ENCODE assay signal across 8 cellular contexts in genomic region chr7:725223-726005, GRCh38. TPM values are rescaled to one million over a fixed set of nuclear protein-coding genes. Genes with fewer than 3 reads are reported as not detected.
DNase-seq lines count a peak whose midpoint lies in the region; ATAC-seq, FAIRE-seq and TF ChIP-seq lines count a peak whose summit lies in the region.

No MANE protein-coding gene starts in this region.

- peaks cover 22% of the 10 kb centered on the region for H3K36me3 Mint-ChIP-seq in CD4-positive, CD25-positive, alpha-beta regulatory T cell
- peaks cover 11% of the 10 kb centered on the region for H3K36me3 Mint-ChIP-seq in IgD-negative memory B cell

- TF ChIP-seq POLR2A in K562 (conservative IDR thresholded peaks at IDR 0.05) = no peak

- no peaks in the 10 kb centered on the region for H3K27me3 Mint-ChIP-seq in CD4-positive, CD25-positive, alpha-beta regulatory T cell
- no peaks in the 10 kb centered on the region for H3K27me3 Mint-ChIP-seq in IgD-negative memory B cell

- peak overlapping the region; percentile 49 to 82 (median 51) for H3K27ac Mint-ChIP-seq in CD4-positive, CD25-positive, alpha-beta regulatory T cell
- H3K27ac Mint-ChIP-seq in IgD-negative memory B cell = peak overlapping the region; percentile 35 to 73 (median 67)

- H3K79me2 ChIP-seq in K562 (ENCODE audit: control insufficient read depth, insufficient read depth, low read length) = peaks cover 66% of the 10 kb centered on the region

- H3K4me3 Mint-ChIP-seq in CD4-positive, CD25-positive, alpha-beta regulatory T cell = peak overlapping the region; percentile 79 to 86 (median 82)
- peak overlapping the region; percentile 80 to 89 (median 87) for H3K4me3 Mint-ChIP-seq in IgD-negative memory B cell

- H3K9me1 ChIP-seq in K562 (ENCODE audit: control insufficient read depth, insufficient read depth, low read length) = no peaks in the 10 kb centered on the region

- H3K9me3 Mint-ChIP-seq in CD4-positive, CD25-positive, alpha-beta regulatory T cell = peaks cover 0 to 4% (median 0%) of the 10 kb centered on the region in 7 donors
- H3K9me3 Mint-ChIP-seq in IgD-negative memory B cell = peaks cover 0 to 10% (median 2%) of the 10 kb centered on the region in 3 donors

- peak overlapping the region in 1 of 2 experiments; percentile 84; a peak in 2 of 4 replicates for H3K9ac ChIP-seq in K562 (ENCODE audit: insufficient read depth in 1 of 2, low read depth in 2 of 2, low read length in 2 of 2)

- H3K9me3 ChIP-seq in CD4-positive, CD25-positive, alpha-beta regulatory T cell (ENCODE audit: control insufficient read depth in 2 of 2, low read length in 2 of 2) = no peaks in the 10 kb centered on the region
- H3K9me3 ChIP-seq in K562 (replicated peaks; ENCODE audit: control insufficient read depth, insufficient read depth, low read depth, low read length) (peaks cover 31% of the 10 kb centered on the region), muscle layer of duodenum (ENCODE audit: control insufficient read depth in 1 of 2, low read length in 2 of 2) (no peaks in the 10 kb centered on the region), tibial artery (no peaks in the 10 kb centered on the region)

- in situ Hi-C loops in K562 (cut with MboI) = no loop called here

- BruUV-seq in K562 (replicated peaks; lab: Mats Ljungman, UMichigan) = no TSS peak

- H3K27me3 ChIP-seq in CD4-positive, CD25-positive, alpha-beta regulatory T cell (ENCODE audit: control insufficient read depth, insufficient read depth, low read length) = no peaks in the 10 kb centered on the region
- H3K27me3 ChIP-seq in K562 (ENCODE audit: control insufficient read depth in 2 of 2, insufficient read depth in 2 of 2, low read length in 2 of 2) (no peaks in the 10 kb centered on the region), muscle layer of duodenum (ENCODE audit: low read depth, low read length) (no peaks in the 10 kb centered on the region), tibial artery (no peaks in the 10 kb centered on the region)

- H3K4me1 Mint-ChIP-seq in CD4-positive, CD25-positive, alpha-beta regulatory T cell = peaks cover 0 to 25% (median 13%) of the 10 kb centered on the region in 4 donors
- peaks cover 10 to 17% (median 14%) of the 10 kb centered on the region in 3 donors for H3K4me1 Mint-ChIP-seq in IgD-negative memory B cell

- POLR2A ChIA-PET in K562 (lab: Yijun Ruan, JAX) = interaction anchor here (0.6 kb wide), 2 partner anchors 80 to 91 kb away, joined by 3 read pairs; no protein-coding TSS in a partner anchor

- H3K4me2 ChIP-seq in K562 (ENCODE audit: insufficient read depth, low read length) = peak overlapping the region; percentile 85

- no peaks in the 10 kb centered on the region for H3K36me3 ChIP-seq in CD4-positive, CD25-positive, alpha-beta regulatory T cell (ENCODE audit: control insufficient read depth, insufficient read depth, low read length)
- peaks cover 52% of the 10 kb centered on the region for H3K36me3 ChIP-seq in K562 (ENCODE audit: control insufficient read depth, insufficient read depth, low read length)
- peaks cover 0 to 13% of the 10 kb centered on the region in 2 donors for H3K36me3 ChIP-seq in muscle layer of duodenum (ENCODE audit: control insufficient read depth in 1 of 2, insufficient read depth in 2 of 2, low read length in 2 of 2)
- peaks cover 0 to 14% (median 0%) of the 10 kb centered on the region in 3 donors for H3K36me3 ChIP-seq in tibial artery

- peak overlapping the region; percentile 55 for H3K4me3 ChIP-seq in CD4-positive, CD25-positive, alpha-beta regulatory T cell (ENCODE audit: low read depth, low read length)
- H3K4me3 ChIP-seq in K562 = peak overlapping the region; percentile 86
- H3K4me3 ChIP-seq in muscle layer of duodenum (ENCODE audit: low read depth in 1 of 2, low read length in 2 of 2) = peak overlapping the region; percentile 67 to 70
- H3K4me3 ChIP-seq in tibial artery = peak overlapping the region in 1 of 2 donors; percentile 98

- no peak for TF ChIP-seq CTCF in K562 (IDR thresholded peaks at IDR 0.05 in 2 of 3, conservative IDR thresholded peaks at IDR 0.05 in 1 of 3; ENCODE audit: insufficient read depth in 2 of 3, low read depth in 1 of 3, low read length in 3 of 3)
- TF ChIP-seq CTCF in tibial artery (IDR thresholded peaks at IDR 0.05) = no peak

- 26% methylated on average over 8 of the region's 8 CpGs for WGBS in K562 (ENCODE audit: insufficient coverage, low coverage, missing lambda C conversion rate)

- TF ChIP-seq RAD21 in K562 (CRISPR knock-in tag; conservative IDR thresholded peaks at IDR 0.05 in 1 of 2, IDR thresholded peaks at IDR 0.05 in 1 of 2) = peak in 1 of 2 experiments; percentile 2; a peak in 1 of 4 replicates

- no peak for DNase-seq in CD4-positive, CD25-positive, alpha-beta regulatory T cell
- peak in 3 of 4 experiments; percentile 8 to 88 (median 75) for DNase-seq in K562 (ENCODE audit: extremely low read depth in 1 of 4, low spot score in 3 of 4)
- DNase-seq in tibial artery = no peak
- no peak for DNase-seq in activated CD4-positive, alpha-beta T cell treated with anti-CD3 and anti-CD28 coated beads, Interleukin-2, amount 50 U/mL, for 4 hours
- no peak for DNase-seq in hippocampal formation (lab: John Stamatoyannopoulos, UW)

- TF ChIP-seq EP300 in K562 (IDR thresholded peaks at IDR 0.05; ENCODE audit: low read length) = peak; percentile 90

- peaks cover 19% of the 10 kb centered on the region for H3K4me1 ChIP-seq in CD4-positive, CD25-positive, alpha-beta regulatory T cell (ENCODE audit: control insufficient read depth, insufficient read depth, low read length, poor library complexity, severe bottlenecking)
- peaks cover 23 to 38% of the 10 kb centered on the region in 2 experiments; a peak in 4 of 5 replicates for H3K4me1 ChIP-seq in K562 (replicated peaks in 1 of 2; ENCODE audit: control insufficient read depth in 2 of 2, insufficient read depth in 2 of 2, low read length in 2 of 2)
- peaks cover 6 to 20% of the 10 kb centered on the region in 2 donors for H3K4me1 ChIP-seq in muscle layer of duodenum (ENCODE audit: control insufficient read depth in 1 of 2, insufficient read depth in 2 of 2, low read length in 2 of 2)
- peaks cover 0 to 25% (median 18%) of the 10 kb centered on the region in 4 donors for H3K4me1 ChIP-seq in tibial artery

- peak; percentile 99 for FAIRE-seq in K562 (lab: Jason Lieb, UNC)

- 0 out of 2 replicates have a peak, but pooled peaks cover 4% of the 10 kb centered on the region for H4K20me1 ChIP-seq in K562 (replicated peaks; ENCODE audit: control insufficient read depth, insufficient read depth, low read length)

- no peak for ATAC-seq in CD4-positive, CD25-positive, alpha-beta regulatory T cell (ENCODE audit: low read depth in 2 of 2)
- peak; percentile 60 for ATAC-seq in K562
- no peak for ATAC-seq in GM19452 (IDR thresholded peaks at IDR 0.05; ENCODE audit: unreplicated experiment)

- intact Hi-C loops in K562 (cut with micrococcal nuclease) (loop anchor here (2.0 to 5.0 kb wide), 2 partner anchors 87 to 147 kb away; no protein-coding TSS in a partner anchor), tibial artery (cut with DNase I; ENCODE audit: low total_unique reads) (no loop called here)

- peak overlapping the region; percentile 61 for H3K27ac ChIP-seq in CD4-positive, CD25-positive, alpha-beta regulatory T cell (ENCODE audit: insufficient read depth, low read length, poor library complexity, severe bottlenecking)
- H3K27ac ChIP-seq in K562 (ENCODE audit: extremely low read depth, low read depth, low read length) (peak overlapping the region; percentile 86), muscle layer of duodenum (ENCODE audit: low read length) (no peak overlapping the region), tibial artery (no peak overlapping the region)

- H2AFZ ChIP-seq in K562 (ENCODE audit: low read depth, low read length) = peak overlapping the region; percentile 67; the same call in 1 of the 2 replicates

- CTCF ChIA-PET in K562 (lab: Yijun Ruan, JAX; ENCODE audit: low intra/inter-chr PET ratio) = no interaction called here

RNA-seq across cellular contexts. Expression of gene DNAAF5, which starts 1.1 kb away (rescaled TPM):
- 11.9 TPM for total RNA-seq in CD4-positive, CD25-positive, alpha-beta regulatory T cell
- 1 to 10 TPM in 3 of 4 donors, under 1 TPM in 1; 0.84 to 3.2 (median 2.0) TPM for polyA plus RNA-seq in CD4-positive, CD25-positive, alpha-beta regulatory T cell
- polyA plus RNA-seq in IgD-negative memory B cell = 2.7 TPM
- 43.7 and 77.7 TPM in 2 replicates for total RNA-seq in K562 (2011; cell fraction: chromatin; rRNA removed; ENCODE audit: low replicate concordance)
- 48.7 and 57.2 TPM in 2 replicates for total RNA-seq in K562 (2011; cell fraction: nucleolus; rRNA removed)
- total RNA-seq in K562 (2011; cell fraction: nucleoplasm; rRNA removed) = 27.9 and 34.8 TPM in 2 replicates
- 35.3 and 61.8 TPM in 2 replicates for total RNA-seq in K562 (2014; rRNA removed)
- 14.2 and 16.4 TPM in 2 replicates for total RNA-seq in K562 (2014; rRNA removed; fragmentation: Illumina TruSeq; extraction: Trizol)
- total RNA-seq in K562 (2015; rRNA removed; fragmentation: Illumina TruSeq; extraction: Trizol) = 19.1 and 20.8 TPM in 2 replicates
- total RNA-seq in K562 (2021) = 69.7 and 69.9 TPM in 2 replicates
- polyA plus RNA-seq in K562 (2011; rRNA removed) = 12.3 and 33.1 TPM in 2 replicates
- polyA plus RNA-seq in K562 (2011; cell fraction: cytosol; rRNA removed) = 24.9 and 63.1 TPM in 2 replicates
- polyA plus RNA-seq in K562 (2011; cell fraction: nucleus; rRNA removed) = 29.7 and 48.2 TPM in 2 replicates
- 35.7 and 58.0 TPM in 2 replicates for polyA plus RNA-seq in K562 (2012)
- polyA plus RNA-seq in K562 (2014; fragmentation: Illumina TruSeq; extraction: Trizol) = 20.3 and 41.8 TPM in 2 replicates
- polyA plus RNA-seq in K562 (2014; fragmentation: Nextera tagmentation; extraction: Ambion mirVana) = 1 to 10 TPM; 3.1 to 5.1 TPM
- polyA plus RNA-seq in K562 (2014; rRNA removed) = 31.9 and 34.0 TPM in 2 replicates
- polyA minus RNA-seq in K562 (2011; rRNA and poly(A)+ RNA removed) = 16.2 and 19.7 TPM in 2 replicates
- polyA minus RNA-seq in K562 (2011; cell fraction: cytosol; rRNA and poly(A)+ RNA removed) = 41.6 and 44.6 TPM in 2 replicates
- polyA minus RNA-seq in K562 (2011; cell fraction: nucleus; rRNA and poly(A)+ RNA removed) = 20.3 and 25.7 TPM in 2 replicates

RNA-seq across cellular contexts. Expression of gene PRKAR1B, which starts 1.7 kb away (rescaled TPM):
- 12.5 TPM for total RNA-seq in CD4-positive, CD25-positive, alpha-beta regulatory T cell
- 1 to 10 TPM; 4.9 to 7.0 (median 6.2) TPM for polyA plus RNA-seq in CD4-positive, CD25-positive, alpha-beta regulatory T cell
- polyA plus RNA-seq in IgD-negative memory B cell (4.6 TPM), K562 (2011; rRNA removed) (8.2 and 15.3 TPM in 2 replicates), K562 (2014; fragmentation: Illumina TruSeq; extraction: Trizol) (9.2 and 20.4 TPM in 2 replicates), K562 (2014; fragmentation: Nextera tagmentation; extraction: Ambion mirVana) (1 to 10 TPM in 1 of 2 experiments, under 1 TPM in 1; 0.99 to 1.2 TPM), K562 (2014; rRNA removed) (18.4 and 19.4 TPM in 2 replicates)
- 17.8 and 33.7 TPM in 2 replicates for total RNA-seq in K562 (2011; cell fraction: chromatin; rRNA removed; ENCODE audit: low replicate concordance)
- total RNA-seq in K562 (2011; cell fraction: nucleolus; rRNA removed) = 20.3 and 21.8 TPM in 2 replicates
- 13.3 and 14.8 TPM in 2 replicates for total RNA-seq in K562 (2011; cell fraction: nucleoplasm; rRNA removed)
- total RNA-seq in K562 (2014; rRNA removed) (28.8 and 37.6 TPM in 2 replicates), K562 (2014; rRNA removed; fragmentation: Illumina TruSeq; extraction: Trizol) (7.7 and 10.5 TPM in 2 replicates), K562 (2015; rRNA removed; fragmentation: Illumina TruSeq; extraction: Trizol) (11.8 and 12.7 TPM in 2 replicates), K562 (2021) (30.5 and 32.0 TPM in 2 replicates)
- 7.5 and 20.4 TPM in 2 replicates for polyA plus RNA-seq in K562 (2011; cell fraction: cytosol; rRNA removed)
- 8.1 and 20.7 TPM in 2 replicates for polyA plus RNA-seq in K562 (2011; cell fraction: nucleus; rRNA removed)
- 13.9 and 25.5 TPM in 2 replicates for polyA plus RNA-seq in K562 (2012)
- 21.0 and 32.5 TPM in 2 replicates for polyA minus RNA-seq in K562 (2011; rRNA and poly(A)+ RNA removed)
- 11.3 and 17.8 TPM in 2 replicates for polyA minus RNA-seq in K562 (2011; cell fraction: cytosol; rRNA and poly(A)+ RNA removed)
- polyA minus RNA-seq in K562 (2011; cell fraction: nucleus; rRNA and poly(A)+ RNA removed) = 8.5 and 9.8 TPM in 2 replicates

Comparison
In these comparisons a context has a peak if more than half of its experiments do, and no peak if none do; other contexts are left out.
1. DNase-seq: peak in K562 (3 of 4); none in CD4-positive, CD25-positive, alpha-beta regulatory T cell (0 of 3), tibial artery (0 of 2), activated CD4-positive, alpha-beta T cell treated with anti-CD3 and anti-CD28 coated beads, Interleukin-2, amount 50 U/mL, for 4 hours (0 of 2) and hippocampal formation (0 of 2).
2. H3K27ac ChIP-seq: peak in CD4-positive, CD25-positive, alpha-beta regulatory T cell (single experiment) and K562 (single experiment); none in muscle layer of duodenum (single experiment) and tibial artery (0 of 2).